In genomic region chr17:40559954-40560591, GRCh38 we compare ENCODE assay signal across 1 cellular context.
TF ChIP-seq lines count a peak whose summit lies in the region.

No MANE protein-coding gene starts in this region.

TF ChIP-seq in HepG2, 621 proteins besides CTCF, POLR2A, EP300 and RAD21 (continued from another document and continues in another):
- no peak for TF ChIP-seq ETS1 (CRISPR knock-in tag; IDR thresholded peaks at IDR 0.05)
- no peak for TF ChIP-seq MAZ (IDR thresholded peaks at IDR 0.05; ENCODE audit: borderline replicate concordance, low read depth, low read length)
- peak; percentile 82 for TF ChIP-seq MAZ (CRISPR knock-in tag; IDR thresholded peaks at IDR 0.05; ENCODE audit: low read depth)
- TF ChIP-seq ZNF329 (CRISPR knock-in tag; IDR thresholded peaks at IDR 0.05; ENCODE audit: low read depth) = peak; percentile 77; the same call in 1 of the 2 replicates
- TF ChIP-seq FOXA3 (CRISPR knock-in tag; IDR thresholded peaks at IDR 0.05) = peak; percentile 80
- TF ChIP-seq NONO (IDR thresholded peaks at IDR 0.05) = no peak
- TF ChIP-seq NONO (CRISPR knock-in tag; conservative IDR thresholded peaks at IDR 0.05) = peak; percentile 85
- TF ChIP-seq TP53 (CRISPR knock-in tag; conservative IDR thresholded peaks at IDR 0.05) = 0 out of 2 replicates have a peak, but pooled peaks have one; percentile 44
- peak; percentile 47 for TF ChIP-seq TBX2 (CRISPR knock-in tag; IDR thresholded peaks at IDR 0.05; ENCODE audit: borderline replicate concordance)
- peak; percentile 30 for TF ChIP-seq TBL1XR1 (IDR thresholded peaks at IDR 0.05; ENCODE audit: borderline replicate concordance, low read length, partially characterized antibody)
- 0 out of 2 replicates have a peak, but pooled peaks have one; percentile 15 for TF ChIP-seq RARA (CRISPR knock-in tag; IDR thresholded peaks at IDR 0.05)
- peak; percentile 78; the same call in 1 of the 2 replicates for TF ChIP-seq SOX5 (CRISPR knock-in tag; IDR thresholded peaks at IDR 0.05; ENCODE audit: borderline replicate concordance)
- peak; percentile 47; the same call in 1 of the 2 replicates for TF ChIP-seq GABPA (IDR thresholded peaks at IDR 0.05; ENCODE audit: low read depth, low read length)
- peak; percentile 87 for TF ChIP-seq GABPA (CRISPR knock-in tag; IDR thresholded peaks at IDR 0.05; ENCODE audit: low read depth)
- TF ChIP-seq MAFG (CRISPR knock-in tag; IDR thresholded peaks at IDR 0.05) = no peak
- no peak for TF ChIP-seq SRSF9 (IDR thresholded peaks at IDR 0.05; ENCODE audit: borderline replicate concordance, insufficient read depth, low read depth, low read length, poor library complexity, severe bottlenecking)
- no peak for TF ChIP-seq KDM1A (CRISPR knock-in tag; IDR thresholded peaks at IDR 0.05)
- peak; percentile 71; the same call in 1 of the 2 replicates for TF ChIP-seq ZNF274 (CRISPR knock-in tag; IDR thresholded peaks at IDR 0.05)
- peak; percentile 56 for TF ChIP-seq ZNF281 (CRISPR knock-in tag; IDR thresholded peaks at IDR 0.05; ENCODE audit: borderline replicate concordance)
- TF ChIP-seq ZNF609 (CRISPR knock-in tag; IDR thresholded peaks at IDR 0.05; ENCODE audit: borderline replicate concordance) = peak; percentile 40; the same call in 1 of the 2 replicates
- TF ChIP-seq ZFP62 (CRISPR knock-in tag; IDR thresholded peaks at IDR 0.05) = no peak
- TF ChIP-seq MEIS2 (CRISPR knock-in tag; IDR thresholded peaks at IDR 0.05) = peak; percentile 22; the same call in 1 of the 2 replicates
- TF ChIP-seq KLF6 (CRISPR knock-in tag; IDR thresholded peaks at IDR 0.05) = peak; percentile 82; the same call in 1 of the 2 replicates
- 0 out of 2 replicates have a peak, but pooled peaks have one; percentile 20 for TF ChIP-seq ZNF724P (CRISPR knock-in tag; IDR thresholded peaks at IDR 0.05; ENCODE audit: borderline replicate concordance)
- peak; percentile 68; the same call in 1 of the 2 replicates for TF ChIP-seq ZNF652 (CRISPR knock-in tag; IDR thresholded peaks at IDR 0.05; ENCODE audit: borderline replicate concordance, low read depth)
- peak; percentile 92 for TF ChIP-seq RFXANK (CRISPR knock-in tag; IDR thresholded peaks at IDR 0.05)
- TF ChIP-seq ZNF292 (CRISPR knock-in tag; IDR thresholded peaks at IDR 0.05; ENCODE audit: borderline replicate concordance, low read depth) = 0 out of 2 replicates have a peak, but pooled peaks have one; percentile 53
- TF ChIP-seq FOXP4 (CRISPR knock-in tag; IDR thresholded peaks at IDR 0.05) = 0 out of 2 replicates have a peak, but pooled peaks have one; percentile 40
- no peak for TF ChIP-seq SOX13 (IDR thresholded peaks at IDR 0.05)
- peak in 1 of 2 experiments; percentile 54; a peak in 1 of 4 replicates for TF ChIP-seq SOX13 (CRISPR knock-in tag; conservative IDR thresholded peaks at IDR 0.05 in 1 of 2, IDR thresholded peaks at IDR 0.05 in 1 of 2)
- TF ChIP-seq HMG20B (CRISPR knock-in tag; conservative IDR thresholded peaks at IDR 0.05) = peak; percentile 82
- peak; percentile 85 for TF ChIP-seq TARDBP (CRISPR knock-in tag; IDR thresholded peaks at IDR 0.05)
- peak in 1 of 2 experiments; percentile 93; a peak in 2 of 4 replicates for TF ChIP-seq KLF16 (CRISPR knock-in tag; IDR thresholded peaks at IDR 0.05)
- peak; percentile 49; the same call in 1 of the 2 replicates for TF ChIP-seq KDM5B (CRISPR knock-in tag; IDR thresholded peaks at IDR 0.05; ENCODE audit: borderline replicate concordance)
- peak; percentile 24; the same call in 1 of the 2 replicates for TF ChIP-seq AFF4 (CRISPR knock-in tag; IDR thresholded peaks at IDR 0.05)
- TF ChIP-seq BCLAF1 (IDR thresholded peaks at IDR 0.05) = no peak
- TF ChIP-seq MED1 (CRISPR knock-in tag; IDR thresholded peaks at IDR 0.05) = peak; percentile 81
- 0 out of 2 replicates have a peak, but pooled peaks have one; percentile 61 for TF ChIP-seq ZNF276 (CRISPR knock-in tag; IDR thresholded peaks at IDR 0.05; ENCODE audit: low read depth)
- TF ChIP-seq GATAD1 (CRISPR knock-in tag; IDR thresholded peaks at IDR 0.05) = peak; percentile 87
- TF ChIP-seq ZNF296 (CRISPR knock-in tag; conservative IDR thresholded peaks at IDR 0.05) = no peak
